17 cellular contexts compared by ENCODE assay signal in the genomic region with DNA sequence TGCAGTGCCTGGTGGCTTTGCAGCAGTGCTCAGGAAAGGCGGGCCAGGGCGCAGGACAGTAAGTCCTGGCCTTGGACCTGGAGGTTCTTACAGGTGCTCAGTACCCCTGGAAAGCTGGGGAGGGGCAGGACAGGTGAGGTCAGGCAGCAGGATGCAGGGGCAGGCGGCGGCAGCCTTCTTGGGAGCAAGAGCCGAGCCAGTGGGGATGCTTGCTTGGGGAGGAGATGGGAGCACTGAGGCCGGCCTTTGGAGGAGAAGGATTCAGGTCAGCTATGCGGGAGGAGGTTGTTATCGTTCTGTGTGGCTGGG.
DNase-seq lines count a peak whose midpoint lies in the region; ATAC-seq and TF ChIP-seq lines count a peak whose summit lies in the region.
"Had no signal": no experiment of that assay in that cellular context is flagged by ENCODE, and none has a peak within 500 bp of the region (broad histone marks: within the 10 kb centered on the region; RNA-seq: fewer than 3 reads in every experiment).

No MANE protein-coding gene starts in this region.

- H3K27me3 ChIP-seq in NT2/D1 (ENCODE audit: insufficient read depth, insufficient read length) (no peaks in the 10 kb centered on the region), neural progenitor cell (no peaks in the 10 kb centered on the region), aorta (ENCODE audit: control insufficient read depth in 1 of 2, insufficient read depth in 2 of 2, low read length in 1 of 2) (no peaks in the 10 kb centered on the region)
- H3K27me3 ChIP-seq: BE2C, SJCRH30 had no signal

- H3K9me3 Mint-ChIP-seq in brain, result no peaks in the 10 kb centered on the region
- no peaks in the 10 kb centered on the region for H3K9me3 Mint-ChIP-seq in neural progenitor cell
- no peaks in the 10 kb centered on the region for H3K9me3 Mint-ChIP-seq in activated CD4-positive, alpha-beta T cell treated with anti-CD3 and anti-CD28 coated beads, Interleukin-2, amount 10 ng/mL, durations not matched to agents 24 days and 14 days
- H3K9me3 Mint-ChIP-seq: CD8-positive, alpha-beta memory T cell had no signal

- intact Hi-C loops in aorta (cut with DNase I), result loop anchor here (1.0 to 2.0 kb wide), 3 partner anchors 41 to 291 kb away; no protein-coding TSS in a partner anchor
- intact Hi-C loops in activated CD4-positive, alpha-beta T cell treated with anti-CD3 and anti-CD28 coated beads, Interleukin-2, amount 10 ng/mL, durations not matched to agents 24 days and 14 days (cut with micrococcal nuclease), result loop anchor here (1.0 to 5.0 kb wide), 2 partner anchors 41 to 292 kb away; no protein-coding TSS in a partner anchor

- no peaks in the 10 kb centered on the region for H4K20me1 ChIP-seq in neural progenitor cell (ENCODE audit: low read depth)

- no peak for TF ChIP-seq CTCF in brain (conservative IDR thresholded peaks at IDR 0.05)
- no peak for TF ChIP-seq CTCF in neural progenitor cell (IDR thresholded peaks at IDR 0.05)

- H3K4me1 Mint-ChIP-seq in brain, result peaks cover 46% of the 10 kb centered on the region
- H3K4me1 Mint-ChIP-seq in neural progenitor cell, result peaks cover 24% of the 10 kb centered on the region
- no peaks in the 10 kb centered on the region for H3K4me1 Mint-ChIP-seq in activated CD4-positive, alpha-beta T cell treated with anti-CD3 and anti-CD28 coated beads, Interleukin-2, amount 10 ng/mL, durations not matched to agents 24 days and 14 days
- H3K4me1 Mint-ChIP-seq: CD14-positive monocyte; CD8-positive, alpha-beta memory T cell had no signal

- no peak overlapping the region for H3K27ac ChIP-seq in neural progenitor cell
- peak overlapping the region; percentile 7 for H3K27ac ChIP-seq in temporal lobe (ENCODE audit: low read depth, low read length)
- H3K27ac ChIP-seq in aorta (ENCODE audit: low read depth in 1 of 2, low read length in 2 of 2), result no peak overlapping the region

- H3K36me3 Mint-ChIP-seq in brain, result no peaks in the 10 kb centered on the region
- no peaks in the 10 kb centered on the region for H3K36me3 Mint-ChIP-seq in neural progenitor cell
- H3K36me3 Mint-ChIP-seq in activated CD4-positive, alpha-beta T cell treated with anti-CD3 and anti-CD28 coated beads, Interleukin-2, amount 10 ng/mL, durations not matched to agents 24 days and 14 days (ENCODE audit: low read depth), result no peaks in the 10 kb centered on the region
- H3K36me3 Mint-ChIP-seq: CD14-positive monocyte; CD8-positive, alpha-beta memory T cell had no signal

- WGBS in aorta, 2 donors, result 90% methylated on average over 8 of the region's 8 CpGs

- ATAC-seq in aorta (ENCODE audit: low FRiP score), result no peak
- no peak for ATAC-seq in HG03457 (IDR thresholded peaks at IDR 0.05; ENCODE audit: unreplicated experiment)
- ATAC-seq: GM12878 had no signal

- DNase-seq in NT2/D1 (ENCODE audit: low read depth, low spot score) (no peak), neural progenitor cell (ENCODE audit: low spot score) (no peak), aorta (no peak)
- no peak for DNase-seq in activated CD4-positive, alpha-beta T cell treated with anti-CD3 and anti-CD28 coated beads, Interleukin-2, amount 10 ng/mL, durations not matched to agents 24 days and 14 days
- DNase-seq: DMS 273 treated with DMSO at 0.1 percent for 48 hours, GOT3, NCI-H1436 treated with DMSO at 0.1 percent for 48 hours, NCI-H187 treated with DMSO at 0.1 percent for 48 hours, NCI-H748 treated with DMSO at 0.1 percent for 48 hours had no signal

- H3F3A ChIP-seq in neural progenitor cell (ENCODE audit: low read depth), result peaks cover 2% of the 10 kb centered on the region

- H3K27me3 Mint-ChIP-seq in brain, result peaks cover 11% of the 10 kb centered on the region
- H3K27me3 Mint-ChIP-seq in neural progenitor cell (ENCODE audit: insufficient read depth, low read depth), result peaks cover 8% of the 10 kb centered on the region
- H3K27me3 Mint-ChIP-seq in activated CD4-positive, alpha-beta T cell treated with anti-CD3 and anti-CD28 coated beads, Interleukin-2, amount 10 ng/mL, durations not matched to agents 24 days and 14 days, result no peaks in the 10 kb centered on the region

- H3K4me3 ChIP-seq in NT2/D1 (ENCODE audit: insufficient read length, low read depth), result no peak overlapping the region
- no peak overlapping the region for H3K4me3 ChIP-seq in neural progenitor cell
- H3K4me3 ChIP-seq in aorta (ENCODE audit: low read length in 2 of 2), result no peak overlapping the region
- H3K4me3 ChIP-seq: GM12878, SJCRH30 had no signal

- H3K9me3 ChIP-seq in NT2/D1 (ENCODE audit: insufficient read depth, low read length) (peaks cover 9% of the 10 kb centered on the region; the same call in 1 of the 2 replicates), neural progenitor cell (ENCODE audit: low read depth) (no peaks in the 10 kb centered on the region), aorta (ENCODE audit: control insufficient read depth, low read length) (no peaks in the 10 kb centered on the region)
- H3K9me3 ChIP-seq: BE2C, SJCRH30 had no signal

- peak overlapping the region; percentile 33 for H3K9ac ChIP-seq in NT2/D1 (ENCODE audit: insufficient read length, low read depth)
- no peak overlapping the region for H3K9ac ChIP-seq in neural progenitor cell

- H3K36me3 ChIP-seq in NT2/D1 (ENCODE audit: insufficient read depth, insufficient read length, low read length), result peaks cover 96% of the 10 kb centered on the region
- H3K36me3 ChIP-seq in neural progenitor cell, result no peaks in the 10 kb centered on the region
- peaks cover 0 to 2% of the 10 kb centered on the region in 2 donors for H3K36me3 ChIP-seq in aorta (ENCODE audit: control insufficient read depth in 1 of 2, insufficient read depth in 2 of 2, low read length in 1 of 2)
- H3K36me3 ChIP-seq: BE2C had no signal

- H3K79me2 ChIP-seq in neural progenitor cell (ENCODE audit: low read depth), result no peaks in the 10 kb centered on the region

- no peak overlapping the region for H3K4me3 Mint-ChIP-seq in brain
- H3K4me3 Mint-ChIP-seq in neural progenitor cell, result no peak overlapping the region
- no peak overlapping the region for H3K4me3 Mint-ChIP-seq in activated CD4-positive, alpha-beta T cell treated with anti-CD3 and anti-CD28 coated beads, Interleukin-2, amount 10 ng/mL, durations not matched to agents 24 days and 14 days
- H3K4me3 Mint-ChIP-seq: CD8-positive, alpha-beta memory T cell had no signal

- H3K27ac Mint-ChIP-seq in brain (peak overlapping the region in 3 of 5 experiments; percentile 7 to 85 (median 57)), neural progenitor cell (peak overlapping the region; percentile 15)
- H3K27ac Mint-ChIP-seq in activated CD4-positive, alpha-beta T cell treated with anti-CD3 and anti-CD28 coated beads, Interleukin-2, amount 10 ng/mL, durations not matched to agents 24 days and 14 days, result no peak overlapping the region
- H3K27ac Mint-ChIP-seq: CD8-positive, alpha-beta memory T cell had no signal

- no peak overlapping the region for H3K4me2 ChIP-seq in neural progenitor cell

- H3K4me1 ChIP-seq in NT2/D1 (ENCODE audit: insufficient read depth, insufficient read length) (peaks cover 9% of the 10 kb centered on the region), neural progenitor cell (no peaks in the 10 kb centered on the region), aorta (ENCODE audit: control insufficient read depth in 1 of 2, insufficient read depth in 2 of 2, low read length in 2 of 2) (no peaks in the 10 kb centered on the region)

- no peak overlapping the region for H2AFZ ChIP-seq in neural progenitor cell (replicated peaks)
